ENCODE assay signal across 17 cellular contexts in the genomic region with DNA sequence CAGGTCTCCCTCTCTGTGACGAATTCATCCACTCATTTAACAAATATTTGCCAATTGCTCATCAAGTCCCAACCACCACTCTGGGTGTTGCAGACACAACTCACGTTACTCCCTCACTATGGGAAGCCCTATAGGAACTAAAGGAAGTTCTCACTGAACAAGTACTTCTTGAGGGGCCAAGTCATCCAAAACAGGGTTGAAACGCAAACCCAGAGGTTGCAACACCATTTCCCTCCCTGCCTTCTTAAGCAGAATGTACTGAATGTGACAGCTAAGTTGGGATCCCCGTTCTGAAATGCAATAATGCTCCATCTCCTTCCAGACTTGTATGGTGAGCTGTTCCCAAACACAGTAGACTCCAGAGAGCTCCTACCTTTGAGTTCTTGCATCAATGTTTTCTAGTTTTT. TPM values are rescaled to one million over a fixed set of nuclear protein-coding genes. Genes with fewer than 3 reads are reported as not detected.
DNase-seq lines count a peak whose midpoint lies in the region; ATAC-seq and TF ChIP-seq lines count a peak whose summit lies in the region.
"Had no signal": no experiment of that assay in that cellular context is flagged by ENCODE, and none has a peak within 500 bp of the region (broad histone marks: within the 10 kb centered on the region; RNA-seq: fewer than 3 reads in every experiment).

No MANE protein-coding gene starts in this region.

- DNase-seq in COLO668 (lab: John Stamatoyannopoulos, UW; ENCODE audit: unreplicated experiment) (peak; percentile 27), LNCaP clone FGC (ENCODE audit: low read depth) (no peak), amniotic epithelial cell (ENCODE audit: low read depth) (peak; percentile 44), myocyte (ENCODE audit: low read depth) (peak; percentile 9), putamen (ENCODE audit: low spot score) (no peak), NCI-H1105 (lab: John Stamatoyannopoulos, UW) (no peak), GM13977 (ENCODE audit: low spot score) (no peak)
- DNase-seq: CD8-positive, alpha-beta memory T cell; effector memory CD4-positive, alpha-beta T cell; mesendoderm; NCI-H226; SHP77 treated with DMSO at 0.1 percent for 48 hours; stimulated activated CD4-positive, alpha-beta T cell treated with anti-CD3 and anti-CD28 coated beads, Interleukin-2, amount 100 ng/mL, for 48 hours; stimulated activated naive CD8-positive, alpha-beta T cell treated with anti-CD3 and anti-CD28 coated beads, Interleukin-15, Interleukin-2, amounts not matched to agents 100 U/mL and 50 U/mL, for 24 hours had no signal

- in situ Hi-C loops in GM13977 (cut with MboI; ENCODE audit: low pct_unique_long_range_greater_than_20kb, low sequenced_read_pairs, unreplicated experiment): no loop called here

- peak overlapping the region; percentile 3; the same call in 1 of the 2 replicates for H3K4me3 ChIP-seq in LNCaP clone FGC (ENCODE audit: low read depth, low read length)
- H3K4me3 ChIP-seq: hepatocyte had no signal

- TF ChIP-seq CTCF in LNCaP clone FGC (IDR thresholded peaks at IDR 0.05; ENCODE audit: control insufficient read depth, extremely low read depth, insufficient read depth) (no peak), GM13977 (IDR thresholded peaks at IDR 0.05; ENCODE audit: extremely low read depth, insufficient read depth, missing control alignments) (no peak)

- no peak for ATAC-seq in SK-N-SH treated with all-trans-retinoic acid at 6 μM for 48 hours
- ATAC-seq: stimulated activated naive CD8-positive, alpha-beta T cell treated with anti-CD3 and anti-CD28 coated beads, Interleukin-15, Interleukin-2, amounts not matched to agents 100 U/mL and 50 U/mL, for 24 hours had no signal

TF ChIP-seq in SK-N-SH treated with all-trans-retinoic acid at 6 μM for 48 hours, 23 proteins besides CTCF, POLR2A, EP300 and RAD21:
- TF ChIP-seq GLIS3 (CRISPR knock-in tag; IDR thresholded peaks at IDR 0.05) (no peak), ZNF70 (CRISPR knock-in tag; IDR thresholded peaks at IDR 0.05) (no peak), ESRRG (CRISPR knock-in tag; IDR thresholded peaks at IDR 0.05) (no peak)

RNA-seq across cellular contexts. Expression of a gene that starts 34.3 kb away (rescaled TPM):
- total RNA-seq in myocyte: 0.10 and 0.70 TPM in 2 replicates
- 0.26 TPM for polyA plus RNA-seq in myocyte (2012)
- polyA plus RNA-seq: CD8-positive, alpha-beta memory T cell; IgD-negative memory B cell had no signal

Comparison
In these comparisons a context has a peak if more than half of its experiments do, and no peak if none do; other contexts are left out.
1. DNase-seq: peak in COLO668 (single experiment), amniotic epithelial cell (single experiment) and myocyte (single experiment); none in LNCaP clone FGC (single experiment), putamen (single experiment), NCI-H1105 (single experiment) and GM13977 (single experiment).